Comparison of ENCODE assay signal across 8 cellular contexts in genomic region chr1:29235955-29236742, GRCh38. TPM values are rescaled to one million over a fixed set of nuclear protein-coding genes. Genes with fewer than 3 reads are reported as not detected.
A peak's percentile ranks its signal among the peaks of the same experiment; 100 is the strongest.
DNase-seq lines count a peak whose midpoint lies in the region; ATAC-seq and TF ChIP-seq lines count a peak whose summit lies in the region.

Gene PTPRU, plus strand, starts transcription at chr1:29236522. Its CDS starts 123 bp downstream, at chr1:29236645.

- POLR2A ChIA-PET in CD4-positive, alpha-beta T cell (lab: Charles Lee), result interaction anchor here (1.0 kb wide), 1 partner anchor 1144 kb away, joined by 4 read pairs; no protein-coding TSS in a partner anchor

- H3K4me2 ChIP-seq in KMS-11 (peak within 1 kb of the TSS; percentile 79), parathyroid adenoma (ENCODE audit: low read length) (peak within 1 kb of the TSS; percentile 100)

- H3K9me3 Mint-ChIP-seq in CD4-positive, alpha-beta T cell, result no peaks in the 10 kb centered on the region
- no peaks in the 10 kb centered on the region for H3K9me3 Mint-ChIP-seq in activated naive CD8-positive, alpha-beta T cell (ENCODE audit: low read depth)

- intact Hi-C loops in CD4-positive, alpha-beta T cell (cut with DNase I, micrococcal nuclease), result loop anchor here (1.0 to 10.0 kb wide), 7 partner anchors 613 to 1689 kb away; no protein-coding TSS in a partner anchor
- intact Hi-C loops in tibial artery (cut with DNase I; ENCODE audit: low total_unique reads), result loop anchor here (2.0 to 5.0 kb wide), 2 partner anchors 851 to 1145 kb away; no protein-coding TSS in a partner anchor

- CTCF ChIA-PET in CD4-positive, alpha-beta T cell (lab: Charles Lee), result interaction anchor here (1.2 to 1.6 kb wide), 3 partner anchors 54 to 1144 kb away, joined by 3 to 9 read pairs (median 3); partner anchors contain the start of gene SRSF4

- peak; percentile 39 to 85 (median 71) for DNase-seq in CD4-positive, alpha-beta T cell
- peak; percentile 97 for DNase-seq in GM20000 (ENCODE audit: low spot score)
- peak; percentile 62 for DNase-seq in SKM-1 treated with dmso at 0.1 percent for 144 hours (lab: John Stamatoyannopoulos, UW; ENCODE audit: unreplicated experiment)
- DNase-seq in cardiac muscle cell (ENCODE audit: low read depth in 1 of 2, low spot score in 1 of 2), result peak; percentile 80 to 91
- DNase-seq in tibial artery, result peak; percentile 55 to 83

- peaks cover 10% of the 10 kb centered on the region for H3K4me1 ChIP-seq in KMS-11 (ENCODE audit: low read depth, poor library complexity, severe bottlenecking)
- peaks cover 5% of the 10 kb centered on the region for H3K4me1 ChIP-seq in cardiac muscle cell (ENCODE audit: low read depth)
- peaks cover 7% of the 10 kb centered on the region for H3K4me1 ChIP-seq in parathyroid adenoma
- peaks cover 0 to 26% (median 19%) of the 10 kb centered on the region in 4 donors for H3K4me1 ChIP-seq in tibial artery

- H2AFZ ChIP-seq in KMS-11 (ENCODE audit: low read depth) (peak within 1 kb of the TSS; percentile 98), parathyroid adenoma (peak within 1 kb of the TSS; percentile 90)

- peak within 1 kb of the TSS; percentile 25 for H3K27ac Mint-ChIP-seq in CD4-positive, alpha-beta T cell
- peak within 1 kb of the TSS; percentile 0 for H3K27ac Mint-ChIP-seq in activated naive CD8-positive, alpha-beta T cell

- TF ChIP-seq CTCF in CD4-positive, alpha-beta T cell (IDR thresholded peaks at IDR 0.05), result peak; percentile 62
- peak; percentile 91 for TF ChIP-seq CTCF in GM20000 (IDR thresholded peaks at IDR 0.05; ENCODE audit: extremely low read depth, missing control alignments)
- TF ChIP-seq CTCF in KMS-11 (conservative IDR thresholded peaks at IDR 0.05; ENCODE audit: low read depth, low read length), result no peak; the same call in 1 of the 2 replicates
- peak; percentile 43 for TF ChIP-seq CTCF in cardiac muscle cell (IDR thresholded peaks at IDR 0.05; ENCODE audit: low read depth, low read length)
- peak; percentile 36 for TF ChIP-seq CTCF in parathyroid adenoma (IDR thresholded peaks at IDR 0.05)
- TF ChIP-seq CTCF in tibial artery (IDR thresholded peaks at IDR 0.05), result peak; percentile 75 to 99

- no peak within 1 kb of the TSS for H3K9ac ChIP-seq in KMS-11
- no peak within 1 kb of the TSS for H3K9ac ChIP-seq in parathyroid adenoma

- H3K9me3 ChIP-seq in CD4-positive, alpha-beta T cell (ENCODE audit: control insufficient read depth, low read length), result no peaks in the 10 kb centered on the region
- no peaks in the 10 kb centered on the region for H3K9me3 ChIP-seq in cardiac muscle cell (ENCODE audit: low read depth)
- H3K9me3 ChIP-seq in parathyroid adenoma (ENCODE audit: control insufficient read depth, low read length), result no peaks in the 10 kb centered on the region
- H3K9me3 ChIP-seq in tibial artery, result no peaks in the 10 kb centered on the region

- no peaks in the 10 kb centered on the region for H4K20me1 ChIP-seq in KMS-11 (ENCODE audit: insufficient read depth)

- H3K79me2 ChIP-seq in KMS-11 (ENCODE audit: insufficient read depth, low read depth) (no peaks in the 10 kb centered on the region), parathyroid adenoma (no peaks in the 10 kb centered on the region)

- peaks cover 48% of the 10 kb centered on the region for H3K27me3 ChIP-seq in CD4-positive, alpha-beta T cell (ENCODE audit: control insufficient read depth, insufficient read depth, low read length)
- H3K27me3 ChIP-seq in KMS-11 (ENCODE audit: insufficient read depth, low read depth) (peaks cover 32% of the 10 kb centered on the region), cardiac muscle cell (peaks cover 17% of the 10 kb centered on the region), parathyroid adenoma (ENCODE audit: control insufficient read depth, insufficient read depth, low read length) (no peaks in the 10 kb centered on the region), tibial artery (no peaks in the 10 kb centered on the region)

- H3K4me1 Mint-ChIP-seq in CD4-positive, alpha-beta T cell (ENCODE audit: low read depth), result peaks cover 28% of the 10 kb centered on the region
- peaks cover 19% of the 10 kb centered on the region for H3K4me1 Mint-ChIP-seq in activated naive CD8-positive, alpha-beta T cell (ENCODE audit: low read depth)

- H3K4me3 Mint-ChIP-seq in CD4-positive, alpha-beta T cell, result peak within 1 kb of the TSS; percentile 82
- H3K4me3 Mint-ChIP-seq in activated naive CD8-positive, alpha-beta T cell, result peak within 1 kb of the TSS; percentile 86

- no peaks in the 10 kb centered on the region for H3K36me3 ChIP-seq in KMS-11 (ENCODE audit: insufficient read depth)
- no peaks in the 10 kb centered on the region for H3K36me3 ChIP-seq in cardiac muscle cell
- no peaks in the 10 kb centered on the region for H3K36me3 ChIP-seq in parathyroid adenoma (ENCODE audit: control insufficient read depth, insufficient read depth, low read length)
- no peaks in the 10 kb centered on the region for H3K36me3 ChIP-seq in tibial artery

- ATAC-seq in CD4-positive, alpha-beta T cell (ENCODE audit: poor library complexity), result peak; percentile 88

- no peak within 1 kb of the TSS for H3K27ac ChIP-seq in CD4-positive, alpha-beta T cell (ENCODE audit: low read depth, low read length)
- no peak within 1 kb of the TSS for H3K27ac ChIP-seq in KMS-11
- no peak within 1 kb of the TSS for H3K27ac ChIP-seq in cardiac muscle cell
- no peak within 1 kb of the TSS for H3K27ac ChIP-seq in parathyroid adenoma
- peak within 1 kb of the TSS; percentile 60 to 73 for H3K27ac ChIP-seq in tibial artery

- H3K36me3 Mint-ChIP-seq in CD4-positive, alpha-beta T cell (ENCODE audit: low read depth), result no peaks in the 10 kb centered on the region
- H3K36me3 Mint-ChIP-seq in activated naive CD8-positive, alpha-beta T cell, result no peaks in the 10 kb centered on the region

- H3K4me3 ChIP-seq in KMS-11 (IDR thresholded peaks at IDR 0.05; ENCODE audit: insufficient read depth, low read depth, low read length), result no peak within 1 kb of the TSS
- peak within 1 kb of the TSS; percentile 64 for H3K4me3 ChIP-seq in cardiac muscle cell
- H3K4me3 ChIP-seq in parathyroid adenoma (ENCODE audit: low read depth, low read length), result peak within 1 kb of the TSS; percentile 88
- H3K4me3 ChIP-seq in tibial artery, result peak within 1 kb of the TSS; percentile 59 to 73

- H3K27me3 Mint-ChIP-seq in CD4-positive, alpha-beta T cell, result peaks cover 57% of the 10 kb centered on the region
- H3K27me3 Mint-ChIP-seq in activated naive CD8-positive, alpha-beta T cell, result peaks cover 32% of the 10 kb centered on the region

RNA-seq across cellular contexts. Expression of gene PTPRU, which starts in this region (rescaled TPM):
- total RNA-seq in CD4-positive, alpha-beta T cell, result under 1 TPM; 0.16 to 0.56 TPM
- total RNA-seq in cardiac muscle cell, result 64.8 and 89.7 TPM in 2 replicates
- 23.2 and 37.4 TPM in 2 replicates for polyA plus RNA-seq in cardiac muscle cell

Comparison
In these comparisons a context has a peak if more than half of its experiments do, and no peak if none do; other contexts are left out.
1. RNA of gene PTPRU (total RNA-seq): 64.8 to 89.7 TPM in cardiac muscle cell; 0.16 to 0.56 TPM in CD4-positive, alpha-beta T cell; every median in the first group is over 10 times any median in the second.
2. Peak in DNase-seq and ATAC-seq in CD4-positive, alpha-beta T cell; RNA of the gene not detected or under 1 TPM.
3. H3K27ac ChIP-seq: peak in tibial artery (2 of 2); none in CD4-positive, alpha-beta T cell (single experiment), KMS-11 (single experiment), cardiac muscle cell (single experiment) and parathyroid adenoma (single experiment).
4. Peak in every context shown above with its lines, with median percentiles within 50 percentile points of each other: DNase-seq.